Comparison of ENCODE assay signal across 4 cellular contexts in the genomic region with DNA sequence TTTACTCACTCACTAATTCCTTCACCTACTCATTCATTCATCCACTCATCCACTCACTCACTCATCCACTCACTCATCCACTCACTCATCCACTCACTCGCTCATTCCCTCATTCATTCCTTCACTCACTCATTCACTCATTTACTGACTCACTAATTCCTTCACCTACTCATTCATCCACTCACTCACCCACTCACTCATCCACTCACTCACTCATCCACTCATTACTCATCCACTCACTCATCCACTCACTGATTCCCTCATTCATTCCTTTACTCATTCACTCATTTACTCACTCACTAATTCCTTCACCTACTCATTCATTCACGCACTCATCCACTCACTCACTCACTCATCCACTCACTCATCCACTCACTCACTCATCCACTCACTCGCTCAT. TPM values are rescaled to one million over a fixed set of nuclear protein-coding genes. Genes with fewer than 3 reads are reported as not detected.
"Had no signal": no experiment of that assay in that cellular context is flagged by ENCODE, and none has a peak within 500 bp of the region (broad histone marks: within the 10 kb centered on the region; RNA-seq: fewer than 3 reads in every experiment).

No MANE protein-coding gene starts in this region.

RNA-seq across cellular contexts. Expression of a gene that starts 15.6 kb away (rescaled TPM):
- total RNA-seq: LHCN-M2, M059J, MCF 10A, NCI-H460 had no signal

RNA-seq across cellular contexts. Expression of a gene that starts 49.5 kb away (rescaled TPM):
- total RNA-seq: LHCN-M2, M059J, MCF 10A had no signal
